1 cellular context compared by ENCODE assay signal in the genomic region with DNA sequence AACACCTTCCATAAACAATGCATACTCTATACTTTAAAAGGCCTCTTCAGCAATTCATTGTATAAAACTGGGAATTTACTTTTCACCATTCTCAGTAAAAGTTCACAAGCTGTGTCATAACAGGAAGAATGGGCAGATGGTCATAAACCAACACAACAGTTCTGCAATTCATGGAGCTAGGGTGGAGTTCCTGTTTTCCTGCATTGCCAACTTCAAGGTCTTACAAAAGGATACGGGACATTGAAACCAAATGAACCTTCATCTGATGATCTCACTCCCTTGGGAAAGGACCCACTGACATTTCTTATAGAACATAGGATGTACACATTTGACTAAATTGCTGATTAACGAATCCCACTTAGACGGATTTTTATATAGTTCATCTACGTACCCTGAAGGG.
TF ChIP-seq lines count a peak whose summit lies in the region.

No MANE protein-coding gene starts in this region.

TF ChIP-seq in GM23338, 12 proteins besides CTCF, POLR2A, EP300 and RAD21 (continued from another document):
- TF ChIP-seq, protein P1, sequence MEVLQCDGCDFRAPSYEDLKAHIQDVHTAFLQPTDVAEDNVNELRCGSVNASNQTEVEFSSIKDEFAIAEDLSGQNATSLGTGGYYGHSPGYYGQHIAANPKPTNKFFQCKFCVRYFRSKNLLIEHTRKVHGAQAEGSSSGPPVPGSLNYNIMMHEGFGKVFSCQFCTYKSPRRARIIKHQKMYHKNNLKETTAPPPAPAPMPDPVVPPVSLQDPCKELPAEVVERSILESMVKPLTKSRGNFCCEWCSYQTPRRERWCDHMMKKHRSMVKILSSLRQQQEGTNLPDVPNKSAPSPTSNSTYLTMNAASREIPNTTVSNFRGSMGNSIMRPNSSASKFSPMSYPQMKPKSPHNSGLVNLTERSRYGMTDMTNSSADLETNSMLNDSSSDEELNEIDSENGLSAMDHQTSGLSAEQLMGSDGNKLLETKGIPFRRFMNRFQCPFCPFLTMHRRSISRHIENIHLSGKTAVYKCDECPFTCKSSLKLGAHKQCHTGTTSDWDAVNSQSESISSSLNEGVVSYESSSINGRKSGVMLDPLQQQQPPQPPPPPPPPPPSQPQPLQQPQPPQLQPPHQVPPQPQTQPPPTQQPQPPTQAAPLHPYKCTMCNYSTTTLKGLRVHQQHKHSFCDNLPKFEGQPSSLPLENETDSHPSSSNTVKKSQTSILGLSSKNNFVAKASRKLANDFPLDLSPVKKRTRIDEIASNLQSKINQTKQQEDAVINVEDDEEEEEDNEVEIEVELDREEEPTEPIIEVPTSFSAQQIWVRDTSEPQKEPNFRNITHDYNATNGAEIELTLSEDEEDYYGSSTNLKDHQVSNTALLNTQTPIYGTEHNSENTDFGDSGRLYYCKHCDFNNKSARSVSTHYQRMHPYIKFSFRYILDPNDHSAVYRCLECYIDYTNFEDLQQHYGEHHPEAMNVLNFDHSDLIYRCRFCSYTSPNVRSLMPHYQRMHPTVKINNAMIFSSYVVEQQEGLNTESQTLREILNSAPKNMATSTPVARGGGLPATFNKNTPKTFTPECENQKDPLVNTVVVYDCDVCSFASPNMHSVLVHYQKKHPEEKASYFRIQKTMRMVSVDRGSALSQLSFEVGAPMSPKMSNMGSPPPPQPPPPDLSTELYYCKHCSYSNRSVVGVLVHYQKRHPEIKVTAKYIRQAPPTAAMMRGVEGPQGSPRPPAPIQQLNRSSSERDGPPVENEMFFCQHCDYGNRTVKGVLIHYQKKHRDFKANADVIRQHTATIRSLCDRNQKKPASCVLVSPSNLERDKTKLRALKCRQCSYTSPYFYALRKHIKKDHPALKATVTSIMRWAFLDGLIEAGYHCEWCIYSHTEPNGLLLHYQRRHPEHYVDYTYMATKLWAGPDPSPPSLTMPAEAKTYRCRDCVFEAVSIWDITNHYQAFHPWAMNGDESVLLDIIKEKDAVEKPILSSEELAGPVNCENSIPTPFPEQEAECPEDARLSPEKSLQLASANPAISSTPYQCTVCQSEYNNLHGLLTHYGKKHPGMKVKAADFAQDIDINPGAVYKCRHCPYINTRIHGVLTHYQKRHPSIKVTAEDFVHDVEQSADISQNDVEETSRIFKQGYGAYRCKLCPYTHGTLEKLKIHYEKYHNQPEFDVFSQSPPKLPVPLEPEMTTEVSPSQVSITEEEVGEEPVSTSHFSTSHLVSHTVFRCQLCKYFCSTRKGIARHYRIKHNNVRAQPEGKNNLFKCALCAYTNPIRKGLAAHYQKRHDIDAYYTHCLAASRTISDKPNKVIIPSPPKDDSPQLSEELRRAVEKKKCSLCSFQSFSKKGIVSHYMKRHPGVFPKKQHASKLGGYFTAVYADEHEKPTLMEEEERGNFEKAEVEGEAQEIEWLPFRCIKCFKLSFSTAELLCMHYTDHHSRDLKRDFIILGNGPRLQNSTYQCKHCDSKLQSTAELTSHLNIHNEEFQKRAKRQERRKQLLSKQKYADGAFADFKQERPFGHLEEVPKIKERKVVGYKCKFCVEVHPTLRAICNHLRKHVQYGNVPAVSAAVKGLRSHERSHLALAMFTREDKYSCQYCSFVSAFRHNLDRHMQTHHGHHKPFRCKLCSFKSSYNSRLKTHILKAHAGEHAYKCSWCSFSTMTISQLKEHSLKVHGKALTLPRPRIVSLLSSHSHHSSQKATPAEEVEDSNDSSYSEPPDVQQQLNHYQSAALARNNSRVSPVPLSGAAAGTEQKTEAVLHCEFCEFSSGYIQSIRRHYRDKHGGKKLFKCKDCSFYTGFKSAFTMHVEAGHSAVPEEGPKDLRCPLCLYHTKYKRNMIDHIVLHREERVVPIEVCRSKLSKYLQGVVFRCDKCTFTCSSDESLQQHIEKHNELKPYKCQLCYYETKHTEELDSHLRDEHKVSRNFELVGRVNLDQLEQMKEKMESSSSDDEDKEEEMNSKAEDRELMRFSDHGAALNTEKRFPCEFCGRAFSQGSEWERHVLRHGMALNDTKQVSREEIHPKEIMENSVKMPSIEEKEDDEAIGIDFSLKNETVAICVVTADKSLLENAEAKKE (CRISPR knock-in tag; IDR thresholded peaks at IDR 0.05), result no peak
- TF ChIP-seq ETS1 (IDR thresholded peaks at IDR 0.05), result no peak
- no peak for TF ChIP-seq EZH2phosphoT487 (IDR thresholded peaks at IDR 0.05; ENCODE audit: unreplicated experiment)
- no peak for TF ChIP-seq STAT1 (IDR thresholded peaks at IDR 0.05; ENCODE audit: unreplicated experiment)
- no peak for TF ChIP-seq NANOG (IDR thresholded peaks at IDR 0.05; ENCODE audit: borderline replicate concordance)
- TF ChIP-seq ZNF331 (CRISPR knock-in tag; IDR thresholded peaks at IDR 0.05; ENCODE audit: low read depth), result no peak
TF ChIP-seq in GM23338: peak in this region for 0.
